18 cellular contexts compared by ENCODE assay signal in the genomic region with DNA sequence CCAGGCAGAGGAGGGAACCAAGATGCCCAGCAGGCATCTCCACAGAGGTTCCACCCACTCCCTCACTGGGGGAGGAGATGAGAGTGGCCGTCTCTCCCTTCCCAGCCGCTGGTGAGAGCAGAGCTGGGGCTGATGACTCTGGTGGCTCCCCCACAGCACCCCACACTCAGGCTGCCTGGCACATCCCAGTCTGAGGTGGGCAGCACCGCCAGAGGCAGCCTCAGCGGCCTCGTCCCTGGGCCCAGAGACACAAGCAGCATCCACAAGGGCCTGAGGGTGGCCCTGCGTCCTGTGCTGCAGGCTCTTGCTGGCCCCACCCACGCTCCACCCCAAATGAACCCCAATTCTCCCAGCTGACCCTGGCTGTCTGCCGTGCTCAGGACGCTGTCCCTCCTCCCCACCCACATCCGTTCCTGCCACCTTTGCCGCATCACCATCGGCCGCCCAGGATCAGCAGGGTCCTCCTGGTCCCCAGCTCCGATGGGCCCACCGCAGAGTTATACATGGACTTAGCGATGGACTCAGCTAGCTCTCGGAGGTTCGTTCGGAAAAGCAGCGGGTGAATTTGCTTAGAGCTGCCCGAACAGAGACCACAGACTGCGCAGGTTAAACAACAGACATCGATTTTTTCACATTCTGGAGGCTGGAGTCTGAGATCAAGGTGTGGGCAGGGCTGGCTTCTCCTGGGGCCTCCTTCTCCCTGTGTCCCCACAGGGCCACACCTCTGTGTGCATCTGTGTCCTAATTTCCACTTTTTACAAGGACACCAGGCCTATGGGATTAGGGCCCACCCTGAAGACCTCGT. TPM values are rescaled to one million over a fixed set of nuclear protein-coding genes. Genes with fewer than 3 reads are reported as not detected.
DNase-seq lines count a peak whose midpoint lies in the region; ATAC-seq, FAIRE-seq and TF ChIP-seq lines count a peak whose summit lies in the region.
"Had no signal": no experiment of that assay in that cellular context is flagged by ENCODE, and none has a peak within 500 bp of the region (broad histone marks: within the 10 kb centered on the region; RNA-seq: fewer than 3 reads in every experiment).

No MANE protein-coding gene starts in this region.

- WGBS in HepG2 (ENCODE audit: low lambda C conversion rate), result 5% methylated on average over 4 of the region's 24 CpGs
- 68% methylated on average over 7 of the region's 24 CpGs for whole genome bisulfite sequencing in right lobe of liver (ENCODE audit: insufficient coverage, low coverage, low lambda C conversion rate, missing lambda C conversion rate)

- H3K27me3 ChIP-seq in HepG2 (ENCODE audit: control insufficient read depth in 1 of 2, insufficient read depth in 2 of 2, low read length in 2 of 2), result peaks cover 15 to 69% of the 10 kb centered on the region in 2 experiments
- H3K27me3 ChIP-seq in right lobe of liver, result no peaks in the 10 kb centered on the region

- DNase-seq in HepG2 (ENCODE audit: low spot score), result no peak
- no peak for DNase-seq in right lobe of liver
- DNase-seq in RPMI7951 (ENCODE audit: low read depth), result peak; percentile 36
- peak; percentile 80 for DNase-seq in mesenteric fat pad (ENCODE audit: low spot score)
- no peak for DNase-seq in T-helper 2 cell
- DNase-seq: Caco-2, NCI-H1436, NCI-H2081 treated with DMSO at 0.1 percent for 48 hours, NCI-H226, NCI-H526 treated with DMSO at 0.1 percent for 48 hours, SHP77 treated with DMSO at 0.1 percent for 48 hours had no signal

- intact Hi-C loops in HepG2 (cut with micrococcal nuclease; ENCODE audit: unreplicated experiment) (no loop called here), right lobe of liver (cut with DNase I) (no loop called here)

- CTCF ChIA-PET in HepG2 (lab: Yijun Ruan, JAX; ENCODE audit: low intra/inter-chr PET ratio, low total read pairs), result no interaction called here

- H4K20me1 ChIP-seq in HepG2 (ENCODE audit: insufficient read depth, low read length), result no peaks in the 10 kb centered on the region

- H3K4me2 ChIP-seq in HepG2 (ENCODE audit: low read depth, low read length), result peak overlapping the region; percentile 56

- H3K9ac ChIP-seq in HepG2 (ENCODE audit: insufficient read depth, low read depth, low read length), result no peak overlapping the region

- no TSS peak for BruUV-seq in HepG2 (replicated peaks; lab: Mats Ljungman, UMichigan)

- no peak overlapping the region; a peak in 1 of 6 replicates for H3K4me3 ChIP-seq in HepG2 (replicated peaks in 1 of 3; ENCODE audit: insufficient read depth in 1 of 3, low read depth in 2 of 3, low read length in 3 of 3)
- no peak overlapping the region for H3K4me3 ChIP-seq in right lobe of liver

- peak; percentile 81 for ATAC-seq in HepG2
- ATAC-seq in right lobe of liver, result no peak
- ATAC-seq in HG03442 (IDR thresholded peaks at IDR 0.05; ENCODE audit: unreplicated experiment), result no peak
- ATAC-seq in HG03520 (IDR thresholded peaks at IDR 0.05; ENCODE audit: unreplicated experiment), result no peak
- ATAC-seq in GM19467 (IDR thresholded peaks at IDR 0.05; ENCODE audit: unreplicated experiment), result no peak
- ATAC-seq: HCT116 had no signal

- no peak overlapping the region for H2AFZ ChIP-seq in HepG2 (ENCODE audit: low read length)

- TF ChIP-seq CTCF in HepG2 (CRISPR knock-in tag; IDR thresholded peaks at IDR 0.05) (no peak), right lobe of liver (IDR thresholded peaks at IDR 0.05) (no peak)

- H3K27ac ChIP-seq in HepG2 (ENCODE audit: extremely low read length, insufficient read depth, low read length) (no peak overlapping the region), right lobe of liver (no peak overlapping the region)
- H3K27ac ChIP-seq: 22Rv1, C4-2B had no signal

- H3K9me3 ChIP-seq in HepG2 (ENCODE audit: low read length) (no peaks in the 10 kb centered on the region), right lobe of liver (no peaks in the 10 kb centered on the region)
- H3K9me3 ChIP-seq: Caco-2 had no signal

- no peaks in the 10 kb centered on the region for H3K36me3 ChIP-seq in HepG2 (replicated peaks in 1 of 2; ENCODE audit: control insufficient read depth in 1 of 2, insufficient read depth in 2 of 2, low read length in 2 of 2)
- no peaks in the 10 kb centered on the region for H3K36me3 ChIP-seq in right lobe of liver

- no peak for TF ChIP-seq EP300 in HepG2 (IDR thresholded peaks at IDR 0.05; ENCODE audit: low read depth in 2 of 2, low read length in 2 of 2)
- TF ChIP-seq EP300 in HepG2 (CRISPR knock-in tag; IDR thresholded peaks at IDR 0.05; ENCODE audit: borderline replicate concordance), result no peak

- POLR2A ChIA-PET in HepG2 (lab: Yijun Ruan, JAX), result interaction anchor here (0.8 kb wide), 1 partner anchor 22 kb away, joined by 3 read pairs; no protein-coding TSS in a partner anchor

- no peak for FAIRE-seq in HepG2 (lab: Jason Lieb, UNC)

- in situ Hi-C loops in HepG2 (cut with HindIII; ENCODE audit: extremely low pct_ligation_motif_present, low pct_unique_long_range_greater_than_20kb), result no loop called here

- H3K79me2 ChIP-seq in HepG2 (ENCODE audit: insufficient read depth, low read length), result no peaks in the 10 kb centered on the region

- H3K4me1 ChIP-seq in HepG2 (ENCODE audit: insufficient read depth, low read length), result peaks cover 27% of the 10 kb centered on the region
- H3K4me1 ChIP-seq in right lobe of liver, result no peaks in the 10 kb centered on the region
- H3K4me1 ChIP-seq: Caco-2 had no signal

- TF ChIP-seq POLR2A in HepG2 (IDR thresholded peaks at IDR 0.05; ENCODE audit: insufficient read depth in 1 of 2, low read depth in 2 of 2, low read length in 2 of 2) (no peak), right lobe of liver (IDR thresholded peaks at IDR 0.05) (no peak)

- TF ChIP-seq RAD21 in HepG2 (CRISPR knock-in tag; IDR thresholded peaks at IDR 0.05), result no peak

RNA-seq across cellular contexts. Expression of gene CTSD, which starts 20.2 kb away (rescaled TPM):
- total RNA-seq in HepG2 (2016; rRNA removed; fragmentation: Illumina TruSeq; extraction: Trizol) (41.6 and 143 TPM in 2 replicates), right lobe of liver (1,000 to 10,000 TPM in 3 of 6 experiments, 100 to 1,000 TPM in 3; 515 to 1,549 (median 1,009) TPM), mesenteric fat pad (940 TPM)
- total RNA-seq in HepG2 (2016; cell fraction: cytosol; rRNA removed; fragmentation: Illumina TruSeq; extraction: Trizol; ENCODE audit: low read depth), result 27.5 and 30.2 TPM in 2 replicates
- 34.4 and 150 TPM in 2 replicates for total RNA-seq in HepG2 (2016; cell fraction: insoluble cytoplasmic fraction; rRNA removed; fragmentation: Illumina TruSeq; extraction: Trizol)
- 48.5 and 49.5 TPM in 2 replicates for total RNA-seq in HepG2 (2016; cell fraction: membrane; rRNA removed; fragmentation: Illumina TruSeq; extraction: Trizol)
- total RNA-seq in HepG2 (2016; cell fraction: nucleus; rRNA removed; fragmentation: Illumina TruSeq; extraction: Trizol), result 148 and 175 TPM in 2 replicates
- 230 and 408 TPM in 2 replicates for polyA plus RNA-seq in HepG2 (2011; rRNA removed)
- 243 and 281 TPM in 2 replicates for polyA plus RNA-seq in HepG2 (2011; cell fraction: cytosol; rRNA removed)
- polyA plus RNA-seq in HepG2 (2011; cell fraction: nucleus; rRNA removed), result 384 and 418 TPM in 2 replicates
- 353 and 402 TPM in 2 replicates for polyA plus RNA-seq in HepG2 (2012)
- 52.6 and 53.6 TPM in 2 replicates for polyA plus RNA-seq in HepG2 (2016; cell fraction: cytosol; fragmentation: Illumina TruSeq; extraction: Trizol; ENCODE audit: low read depth)
- 67.0 and 91.4 TPM in 2 replicates for polyA plus RNA-seq in HepG2 (2016; cell fraction: insoluble cytoplasmic fraction; fragmentation: Illumina TruSeq; extraction: Trizol; ENCODE audit: low read depth)
- polyA plus RNA-seq in HepG2 (2016; cell fraction: membrane; fragmentation: Illumina TruSeq; extraction: Trizol; ENCODE audit: low read depth), result 63.0 and 71.7 TPM in 2 replicates
- 389 and 405 TPM in 2 replicates for polyA plus RNA-seq in HepG2 (2016; cell fraction: nucleus; fragmentation: Illumina TruSeq; extraction: Trizol; ENCODE audit: insufficient read depth, low read depth)
- 165 and 658 TPM in 2 replicates for polyA minus RNA-seq in HepG2 (2011; rRNA and poly(A)+ RNA removed; ENCODE audit: low replicate concordance)
- polyA minus RNA-seq in HepG2 (2011; cell fraction: cytosol; rRNA and poly(A)+ RNA removed), result 233 and 311 TPM in 2 replicates
- polyA minus RNA-seq in HepG2 (2011; cell fraction: nucleus; rRNA and poly(A)+ RNA removed), result 60.6 and 93.4 TPM in 2 replicates
- 383 and 388 TPM in 2 replicates for total RNA-seq in RPMI7951 (2014; rRNA removed; shearing (Covaris generic))

RNA-seq across cellular contexts. Expression of gene IFITM10, which starts 33.5 kb away (rescaled TPM):
- 0.09 TPM in 1 of 2 replicates, not detected in the other for total RNA-seq in HepG2 (2016; rRNA removed; fragmentation: Illumina TruSeq; extraction: Trizol)
- not detected in 2 replicates for total RNA-seq in HepG2 (2016; cell fraction: cytosol; rRNA removed; fragmentation: Illumina TruSeq; extraction: Trizol; ENCODE audit: low read depth)
- total RNA-seq in HepG2 (2016; cell fraction: insoluble cytoplasmic fraction; rRNA removed; fragmentation: Illumina TruSeq; extraction: Trizol), result not detected in 2 replicates
- not detected in 2 replicates for total RNA-seq in HepG2 (2016; cell fraction: membrane; rRNA removed; fragmentation: Illumina TruSeq; extraction: Trizol)
- total RNA-seq in HepG2 (2016; cell fraction: nucleus; rRNA removed; fragmentation: Illumina TruSeq; extraction: Trizol), result not detected in 2 replicates
- polyA plus RNA-seq in HepG2 (2011; rRNA removed), result 0.13 and 0.22 TPM in 2 replicates
- 0.08 and 0.11 TPM in 2 replicates for polyA plus RNA-seq in HepG2 (2011; cell fraction: cytosol; rRNA removed)
- 1.8 and 2.5 TPM in 2 replicates for polyA plus RNA-seq in HepG2 (2011; cell fraction: nucleus; rRNA removed)
- polyA plus RNA-seq in HepG2 (2012), result 0.47 and 1.3 TPM in 2 replicates
- polyA plus RNA-seq in HepG2 (2016; cell fraction: cytosol; fragmentation: Illumina TruSeq; extraction: Trizol; ENCODE audit: low read depth), result not detected in 2 replicates
- not detected in 2 replicates for polyA plus RNA-seq in HepG2 (2016; cell fraction: insoluble cytoplasmic fraction; fragmentation: Illumina TruSeq; extraction: Trizol; ENCODE audit: low read depth)
- polyA plus RNA-seq in HepG2 (2016; cell fraction: membrane; fragmentation: Illumina TruSeq; extraction: Trizol; ENCODE audit: low read depth), result not detected in 2 replicates
- not detected in 2 replicates for polyA plus RNA-seq in HepG2 (2016; cell fraction: nucleus; fragmentation: Illumina TruSeq; extraction: Trizol; ENCODE audit: insufficient read depth, low read depth)
- 0.28 and 0.44 TPM in 2 replicates for polyA minus RNA-seq in HepG2 (2011; rRNA and poly(A)+ RNA removed; ENCODE audit: low replicate concordance)
- not detected in 2 replicates for polyA minus RNA-seq in HepG2 (2011; cell fraction: cytosol; rRNA and poly(A)+ RNA removed)
- polyA minus RNA-seq in HepG2 (2011; cell fraction: nucleus; rRNA and poly(A)+ RNA removed), result 1.0 and 1.6 TPM in 2 replicates
- 10 to 100 TPM in 1 of 6 experiments, 1 to 10 TPM in 5; 1.3 to 11.4 (median 6.7) TPM for total RNA-seq in right lobe of liver
- total RNA-seq in RPMI7951 (2014; rRNA removed; shearing (Covaris generic)), result 4.3 and 6.6 TPM in 2 replicates
- total RNA-seq in mesenteric fat pad, result 1.5 TPM

RNA-seq across cellular contexts. Expression of gene SYT8, which starts 50.9 kb away (rescaled TPM):
- total RNA-seq in HepG2 (2016; rRNA removed; fragmentation: Illumina TruSeq; extraction: Trizol) (0.60 TPM in 1 of 2 replicates, not detected in the other), right lobe of liver (under 1 TPM in 1 of 6 experiments, not detected in 5; 0.68 TPM), mesenteric fat pad (not detected)
- total RNA-seq in HepG2 (2016; cell fraction: cytosol; rRNA removed; fragmentation: Illumina TruSeq; extraction: Trizol; ENCODE audit: low read depth), result not detected in 2 replicates
- total RNA-seq in HepG2 (2016; cell fraction: insoluble cytoplasmic fraction; rRNA removed; fragmentation: Illumina TruSeq; extraction: Trizol), result 0.19 TPM in 1 of 2 replicates, not detected in the other
- 0.12 and 0.24 TPM in 2 replicates for total RNA-seq in HepG2 (2016; cell fraction: membrane; rRNA removed; fragmentation: Illumina TruSeq; extraction: Trizol)
- total RNA-seq in HepG2 (2016; cell fraction: nucleus; rRNA removed; fragmentation: Illumina TruSeq; extraction: Trizol), result 0.38 and 1.4 TPM in 2 replicates
- 2.1 and 2.3 TPM in 2 replicates for polyA plus RNA-seq in HepG2 (2011; rRNA removed)
- 0.23 and 0.67 TPM in 2 replicates for polyA plus RNA-seq in HepG2 (2011; cell fraction: cytosol; rRNA removed)
- 64.9 and 87.5 TPM in 2 replicates for polyA plus RNA-seq in HepG2 (2011; cell fraction: nucleus; rRNA removed)
- 0.56 and 1.3 TPM in 2 replicates for polyA plus RNA-seq in HepG2 (2012)
- not detected in 2 replicates for polyA plus RNA-seq in HepG2 (2016; cell fraction: cytosol; fragmentation: Illumina TruSeq; extraction: Trizol; ENCODE audit: low read depth)
- not detected in 2 replicates for polyA plus RNA-seq in HepG2 (2016; cell fraction: insoluble cytoplasmic fraction; fragmentation: Illumina TruSeq; extraction: Trizol; ENCODE audit: low read depth)
- not detected in 2 replicates for polyA plus RNA-seq in HepG2 (2016; cell fraction: membrane; fragmentation: Illumina TruSeq; extraction: Trizol; ENCODE audit: low read depth)
- 1.7 and 2.2 TPM in 2 replicates for polyA plus RNA-seq in HepG2 (2016; cell fraction: nucleus; fragmentation: Illumina TruSeq; extraction: Trizol; ENCODE audit: insufficient read depth, low read depth)
- 0.28 TPM in 1 of 2 replicates, not detected in the other for polyA minus RNA-seq in HepG2 (2011; rRNA and poly(A)+ RNA removed; ENCODE audit: low replicate concordance)
- 0.62 TPM in 1 of 2 replicates, not detected in the other for polyA minus RNA-seq in HepG2 (2011; cell fraction: cytosol; rRNA and poly(A)+ RNA removed)
- 2.9 and 3.7 TPM in 2 replicates for polyA minus RNA-seq in HepG2 (2011; cell fraction: nucleus; rRNA and poly(A)+ RNA removed)
- total RNA-seq in RPMI7951 (2014; rRNA removed; shearing (Covaris generic)), result 0.20 TPM in 1 of 2 replicates, not detected in the other
- polyA plus RNA-seq: IgD-negative memory B cell had no signal

RNA-seq across cellular contexts. Expression of gene TNNI2, which starts 54.9 kb away (rescaled TPM):
- total RNA-seq in HepG2 (2016; rRNA removed; fragmentation: Illumina TruSeq; extraction: Trizol), result 7.2 and 8.5 TPM in 2 replicates
- 4.6 and 5.0 TPM in 2 replicates for total RNA-seq in HepG2 (2016; cell fraction: cytosol; rRNA removed; fragmentation: Illumina TruSeq; extraction: Trizol; ENCODE audit: low read depth)
- 6.9 and 7.7 TPM in 2 replicates for total RNA-seq in HepG2 (2016; cell fraction: insoluble cytoplasmic fraction; rRNA removed; fragmentation: Illumina TruSeq; extraction: Trizol)
- total RNA-seq in HepG2 (2016; cell fraction: membrane; rRNA removed; fragmentation: Illumina TruSeq; extraction: Trizol), result 5.9 and 6.3 TPM in 2 replicates
- 2.2 and 3.4 TPM in 2 replicates for total RNA-seq in HepG2 (2016; cell fraction: nucleus; rRNA removed; fragmentation: Illumina TruSeq; extraction: Trizol)
- 12.0 and 21.2 TPM in 2 replicates for polyA plus RNA-seq in HepG2 (2011; rRNA removed)
- polyA plus RNA-seq in HepG2 (2011; cell fraction: cytosol; rRNA removed), result 19.5 and 30.5 TPM in 2 replicates
- polyA plus RNA-seq in HepG2 (2011; cell fraction: nucleus; rRNA removed), result 47.5 and 50.6 TPM in 2 replicates
- polyA plus RNA-seq in HepG2 (2012), result 52.9 and 67.0 TPM in 2 replicates
- 7.5 and 8.0 TPM in 2 replicates for polyA plus RNA-seq in HepG2 (2016; cell fraction: cytosol; fragmentation: Illumina TruSeq; extraction: Trizol; ENCODE audit: low read depth)
- polyA plus RNA-seq in HepG2 (2016; cell fraction: insoluble cytoplasmic fraction; fragmentation: Illumina TruSeq; extraction: Trizol; ENCODE audit: low read depth), result 6.6 and 8.3 TPM in 2 replicates
- polyA plus RNA-seq in HepG2 (2016; cell fraction: membrane; fragmentation: Illumina TruSeq; extraction: Trizol; ENCODE audit: low read depth), result 4.0 and 6.2 TPM in 2 replicates
- 5.3 and 9.8 TPM in 2 replicates for polyA plus RNA-seq in HepG2 (2016; cell fraction: nucleus; fragmentation: Illumina TruSeq; extraction: Trizol; ENCODE audit: insufficient read depth, low read depth)
- polyA minus RNA-seq in HepG2 (2011; rRNA and poly(A)+ RNA removed; ENCODE audit: low replicate concordance), result 2.8 TPM in 1 of 2 replicates, not detected in the other
- 3.9 and 4.6 TPM in 2 replicates for polyA minus RNA-seq in HepG2 (2011; cell fraction: cytosol; rRNA and poly(A)+ RNA removed)
- 2.6 and 3.2 TPM in 2 replicates for polyA minus RNA-seq in HepG2 (2011; cell fraction: nucleus; rRNA and poly(A)+ RNA removed)
- 1 to 10 TPM in 2 of 6 experiments, under 1 TPM in 1, not detected in 3; 0.31 to 1.9 (median 1.1) TPM for total RNA-seq in right lobe of liver
- 0.48 TPM in 1 of 2 replicates, not detected in the other for total RNA-seq in RPMI7951 (2014; rRNA removed; shearing (Covaris generic))
- 0.64 TPM for total RNA-seq in mesenteric fat pad

Comparison
In these comparisons a context has a peak if more than half of its experiments do, and no peak if none do; other contexts are left out.
1. DNase-seq: peak in RPMI7951 (single experiment) and mesenteric fat pad (single experiment); none in HepG2 (single experiment), right lobe of liver (0 of 3) and T-helper 2 cell (0 of 5).